Comparison of ENCODE assay signal across 8 cellular contexts in genomic region chr11:66545701-66546367, GRCh38. TPM values are rescaled to one million over a fixed set of nuclear protein-coding genes. Genes with fewer than 3 reads are reported as not detected.
DNase-seq lines count a peak whose midpoint lies in the region; ATAC-seq and TF ChIP-seq lines count a peak whose summit lies in the region.

TSS of gene ZDHHC24 (minus strand) at chr11:66546048. CDS start at chr11:66546003, 45 bp downstream.

- H2AFZ ChIP-seq in GM23338 = peak within 1 kb of the TSS; percentile 97

- H3K4me3 ChIP-seq in DOHH2 (ENCODE audit: low read length) (peak within 1 kb of the TSS; percentile 90), GM23338 (peak within 1 kb of the TSS; percentile 97), RWPE2 (ENCODE audit: severe bottlenecking) (peak within 1 kb of the TSS; percentile 78), fibroblast of pulmonary artery (replicated peaks; ENCODE audit: low read depth, low read length) (peak within 1 kb of the TSS; percentile 72)

- H3K4me2 ChIP-seq in DOHH2 (ENCODE audit: low read length) (peak within 1 kb of the TSS; percentile 91), GM23338 (peak within 1 kb of the TSS; percentile 97)

- TF ChIP-seq CTCF in DOHH2 (IDR thresholded peaks at IDR 0.05; ENCODE audit: low read depth, low read length, poor library complexity, severe bottlenecking) (no peak), GM23338 (conservative IDR thresholded peaks at IDR 0.05; ENCODE audit: low read depth in 2 of 2) (no peak), RWPE2 (IDR thresholded peaks at IDR 0.05; ENCODE audit: poor library complexity, severe bottlenecking) (no peak), fibroblast of pulmonary artery (IDR thresholded peaks at IDR 0.05; ENCODE audit: low read length, missing control alignments) (no peak)

- H3K79me2 ChIP-seq in DOHH2 (ENCODE audit: control insufficient read depth, low read length) = peaks cover 6% of the 10 kb centered on the region
- 0 out of 2 replicates have a peak, but pooled peaks cover 4% of the 10 kb centered on the region for H3K79me2 ChIP-seq in GM23338 (replicated peaks; ENCODE audit: insufficient read depth)

- peak within 1 kb of the TSS; percentile 81 for H3K4me3 Mint-ChIP-seq in GM23338
- H3K4me3 Mint-ChIP-seq in activated T-helper 2 cell treated with anti-CD3 and anti-CD28 coated beads, Interferon-gamma antibody, Interleukin-2, Interleukin-4, amounts not matched to agents 10 μg/mL and 5 μg/mL and 100 μg/mL, durations not matched to agents 14 hours and 24 hours and 36 hours (ENCODE audit: low read depth) = peak within 1 kb of the TSS; percentile 86
- H3K4me3 Mint-ChIP-seq in natural killer cell treated with Interleukin-12 subunit alpha and Interleukin-12 subunit beta and Interleukin-15 and Interleukin-18, amount 100 ng/mL, for 72 hours = peak within 1 kb of the TSS; percentile 96

- H3K9me3 Mint-ChIP-seq in GM23338 = no peaks in the 10 kb centered on the region; the same call in 1 of the 3 replicates
- no peaks in the 10 kb centered on the region for H3K9me3 Mint-ChIP-seq in activated T-helper 2 cell treated with anti-CD3 and anti-CD28 coated beads, Interferon-gamma antibody, Interleukin-2, Interleukin-4, amounts not matched to agents 10 μg/mL and 5 μg/mL and 100 μg/mL, durations not matched to agents 14 hours and 24 hours and 36 hours
- no peaks in the 10 kb centered on the region for H3K9me3 Mint-ChIP-seq in natural killer cell treated with Interleukin-12 subunit alpha and Interleukin-12 subunit beta and Interleukin-15 and Interleukin-18, amount 100 ng/mL, for 72 hours

- ATAC-seq in GM23338 = peak; percentile 80
- peak; percentile 98 for ATAC-seq in RWPE2 (ENCODE audit: low read depth)
- peak; percentile 94 to 96 for ATAC-seq in natural killer cell treated with Interleukin-12 subunit alpha and Interleukin-12 subunit beta and Interleukin-15 and Interleukin-18, amount 100 ng/mL, for 72 hours
- ATAC-seq in stimulated activated naive CD8-positive, alpha-beta T cell treated with anti-CD3 and anti-CD28 coated beads, Interleukin-15, Interleukin-2, amounts not matched to agents 100 U/mL and 50 U/mL, for 24 hours = peak; percentile 92

- H3F3A ChIP-seq in DOHH2 (ENCODE audit: control insufficient read depth, insufficient read depth) (peaks cover 4% of the 10 kb centered on the region; the same call in 1 of the 2 replicates), GM23338 (replicated peaks; ENCODE audit: low read depth) (0 out of 2 replicates have a peak, but pooled peaks cover 7% of the 10 kb centered on the region)

- peaks cover 19% of the 10 kb centered on the region for H3K27me3 Mint-ChIP-seq in GM23338 (ENCODE audit: insufficient read depth, low read depth, poor library complexity)
- peaks cover 15% of the 10 kb centered on the region for H3K27me3 Mint-ChIP-seq in activated T-helper 2 cell treated with anti-CD3 and anti-CD28 coated beads, Interferon-gamma antibody, Interleukin-2, Interleukin-4, amounts not matched to agents 10 μg/mL and 5 μg/mL and 100 μg/mL, durations not matched to agents 14 hours and 24 hours and 36 hours (ENCODE audit: low read depth)
- peaks cover 0 to 3% of the 10 kb centered on the region in 2 donors for H3K27me3 Mint-ChIP-seq in natural killer cell treated with Interleukin-12 subunit alpha and Interleukin-12 subunit beta and Interleukin-15 and Interleukin-18, amount 100 ng/mL, for 72 hours

- H3K27ac Mint-ChIP-seq in GM23338 = peak within 1 kb of the TSS; percentile 70
- peak within 1 kb of the TSS; percentile 58 for H3K27ac Mint-ChIP-seq in activated T-helper 2 cell treated with anti-CD3 and anti-CD28 coated beads, Interferon-gamma antibody, Interleukin-2, Interleukin-4, amounts not matched to agents 10 μg/mL and 5 μg/mL and 100 μg/mL, durations not matched to agents 14 hours and 24 hours and 36 hours
- peak within 1 kb of the TSS; percentile 74 to 89 for H3K27ac Mint-ChIP-seq in natural killer cell treated with Interleukin-12 subunit alpha and Interleukin-12 subunit beta and Interleukin-15 and Interleukin-18, amount 100 ng/mL, for 72 hours

- H4K20me1 ChIP-seq in DOHH2 (ENCODE audit: control insufficient read depth, insufficient read depth, low read depth, low read length) (no peaks in the 10 kb centered on the region), GM23338 (replicated peaks; ENCODE audit: insufficient read depth) (peaks cover 7% of the 10 kb centered on the region)

- no peaks in the 10 kb centered on the region; the same call in 1 of the 2 replicates for H3K36me3 ChIP-seq in DOHH2 (ENCODE audit: control insufficient read depth, low read length)
- H3K36me3 ChIP-seq in GM23338 (ENCODE audit: insufficient read depth) = no peaks in the 10 kb centered on the region
- no peaks in the 10 kb centered on the region for H3K36me3 ChIP-seq in RWPE2 (ENCODE audit: low read depth)

- peak; percentile 97 for DNase-seq in GM23338 (ENCODE audit: low spot score)
- peak; percentile 97 for DNase-seq in LHCN-M2 (ENCODE audit: low read depth)
- peak; percentile 97 for DNase-seq in RWPE2 (ENCODE audit: low spot score)
- DNase-seq in activated T-helper 2 cell treated with anti-CD3 and anti-CD28 coated beads, Interferon-gamma antibody, Interleukin-2, Interleukin-4, amounts not matched to agents 10 μg/mL and 5 μg/mL and 100 μg/mL, durations not matched to agents 14 hours and 24 hours and 36 hours (ENCODE audit: low spot score) = peak; percentile 87
- peak; percentile 98 for DNase-seq in fibroblast of pulmonary artery (ENCODE audit: low read depth)
- peak; percentile 97 for DNase-seq in natural killer cell treated with Interleukin-12 subunit alpha and Interleukin-12 subunit beta and Interleukin-15 and Interleukin-18, amount 100 ng/mL, for 72 hours (ENCODE audit: low spot score)
- DNase-seq in stimulated activated naive CD8-positive, alpha-beta T cell treated with anti-CD3 and anti-CD28 coated beads, Interleukin-15, Interleukin-2, amounts not matched to agents 100 U/mL and 50 U/mL, for 24 hours = peak; percentile 94

- peaks cover 4% of the 10 kb centered on the region; the same call in 1 of the 3 replicates for H3K36me3 Mint-ChIP-seq in GM23338 (ENCODE audit: low read depth)
- peaks cover 21% of the 10 kb centered on the region for H3K36me3 Mint-ChIP-seq in activated T-helper 2 cell treated with anti-CD3 and anti-CD28 coated beads, Interferon-gamma antibody, Interleukin-2, Interleukin-4, amounts not matched to agents 10 μg/mL and 5 μg/mL and 100 μg/mL, durations not matched to agents 14 hours and 24 hours and 36 hours (ENCODE audit: low read depth)
- peaks cover 14% of the 10 kb centered on the region for H3K36me3 Mint-ChIP-seq in natural killer cell treated with Interleukin-12 subunit alpha and Interleukin-12 subunit beta and Interleukin-15 and Interleukin-18, amount 100 ng/mL, for 72 hours

- H3K27me3 ChIP-seq in DOHH2 (ENCODE audit: control insufficient read depth, low read length) = peaks cover 40% of the 10 kb centered on the region
- H3K27me3 ChIP-seq in GM23338 (ENCODE audit: insufficient read depth) = no peaks in the 10 kb centered on the region
- no peaks in the 10 kb centered on the region for H3K27me3 ChIP-seq in RWPE2 (ENCODE audit: insufficient read depth, poor library complexity, severe bottlenecking)

- H3K27ac ChIP-seq in DOHH2 (ENCODE audit: low read depth, low read length) (no peak within 1 kb of the TSS), GM23338 (ENCODE audit: low read depth) (peak within 1 kb of the TSS; percentile 74; the same call in 1 of the 2 replicates), RWPE2 (ENCODE audit: poor library complexity, severe bottlenecking) (no peak within 1 kb of the TSS)

- peaks cover 38% of the 10 kb centered on the region for H3K4me1 Mint-ChIP-seq in GM23338
- peaks cover 24% of the 10 kb centered on the region for H3K4me1 Mint-ChIP-seq in activated T-helper 2 cell treated with anti-CD3 and anti-CD28 coated beads, Interferon-gamma antibody, Interleukin-2, Interleukin-4, amounts not matched to agents 10 μg/mL and 5 μg/mL and 100 μg/mL, durations not matched to agents 14 hours and 24 hours and 36 hours (ENCODE audit: low read depth)
- peaks cover 35 to 37% of the 10 kb centered on the region in 2 donors for H3K4me1 Mint-ChIP-seq in natural killer cell treated with Interleukin-12 subunit alpha and Interleukin-12 subunit beta and Interleukin-15 and Interleukin-18, amount 100 ng/mL, for 72 hours (ENCODE audit: low read depth in 2 of 2)

- H3K4me1 ChIP-seq in DOHH2 (ENCODE audit: control insufficient read depth, low read length) (peaks cover 30% of the 10 kb centered on the region), GM23338 (ENCODE audit: insufficient read depth) (peaks cover 35% of the 10 kb centered on the region), RWPE2 (ENCODE audit: insufficient read depth, poor library complexity, severe bottlenecking) (no peaks in the 10 kb centered on the region)

- H3K9me3 ChIP-seq in DOHH2 (ENCODE audit: control insufficient read depth, insufficient read depth, low read length) (no peaks in the 10 kb centered on the region), RWPE2 (ENCODE audit: severe bottlenecking) (no peaks in the 10 kb centered on the region)

- intact Hi-C loops in activated T-helper 2 cell treated with anti-CD3 and anti-CD28 coated beads, Interferon-gamma antibody, Interleukin-2, Interleukin-4, amounts not matched to agents 10 μg/mL and 5 μg/mL and 100 μg/mL, durations not matched to agents 14 hours and 24 hours and 36 hours (cut with micrococcal nuclease) = loop anchor here (2.0 kb wide), 1 partner anchor 71 kb away; the partner anchor contains the start of gene RBM14

- H3K9me2 ChIP-seq in DOHH2 (replicated peaks; ENCODE audit: control insufficient read depth, low read length) = no peaks in the 10 kb centered on the region
- H3K9me2 ChIP-seq in GM23338 (ENCODE audit: insufficient read depth) = no peaks in the 10 kb centered on the region

TF ChIP-seq in GM23338, 12 proteins besides CTCF, POLR2A, EP300 and RAD21 (continues in another document):
- TF ChIP-seq EZH2 (IDR thresholded peaks at IDR 0.05; ENCODE audit: low read depth, unreplicated experiment) = no peak

RNA-seq across cellular contexts. Expression of gene ZDHHC24, which starts in this region (rescaled TPM):
- 10.0 and 13.1 TPM in 2 replicates for total RNA-seq in GM23338 (2014; rRNA removed; shearing (Covaris generic))
- 5.6 and 7.3 TPM in 2 replicates for polyA plus RNA-seq in GM23338 (2016; fragmentation: Nextera tagmentation; extraction: Ambion mirVana)
- total RNA-seq in LHCN-M2 (2014; rRNA removed) = 20.1 and 24.8 TPM in 2 replicates
- 7.6 TPM for polyA plus RNA-seq in LHCN-M2 (2012)
- 14.0 and 14.4 TPM in 2 replicates for total RNA-seq in activated T-helper 2 cell treated with anti-CD3 and anti-CD28 coated beads, Interferon-gamma antibody, Interleukin-2, Interleukin-4, amounts not matched to agents 10 μg/mL and 5 μg/mL and 100 μg/mL, durations not matched to agents 14 hours and 24 hours and 36 hours
- total RNA-seq in natural killer cell treated with Interleukin-12 subunit alpha and Interleukin-12 subunit beta and Interleukin-15 and Interleukin-18, amount 100 ng/mL, for 72 hours = 10 to 100 TPM; 15.9 to 19.5 TPM
